ENCODE assay signal across 36 cellular contexts in genomic region chrX:134472041-134472440, GRCh38.
"Had no signal": no experiment of that assay in that cellular context is flagged by ENCODE, and none has a peak within 500 bp of the region (broad histone marks: within the 10 kb centered on the region; RNA-seq: fewer than 3 reads in every experiment).

No MANE protein-coding gene starts in this region.

- H3K9me3 ChIP-seq: adrenal gland, ascending aorta, body of pancreas, breast epithelium had no signal

- H3K27ac ChIP-seq: adrenal gland, ascending aorta, body of pancreas, brain microvascular endothelial cell, breast epithelium, cardiac muscle cell had no signal

- H3K27me3 ChIP-seq: adrenal gland, ascending aorta, body of pancreas, brain microvascular endothelial cell, cardiac muscle cell had no signal

- H3K4me3 ChIP-seq: adrenal gland, ascending aorta, body of pancreas, breast epithelium, cardiac muscle cell had no signal

- ATAC-seq: activated naive CD4-positive, alpha-beta T cell treated with anti-CD3 and anti-CD28 coated beads, Interleukin-2, amount 50 U/mL, for 72 hours; activated naive CD8-positive, alpha-beta T cell treated with anti-CD3 and anti-CD28 coated beads, Interleukin-2, amount 50 U/mL, for 24 hours; activated T-cell treated with anti-CD3 and anti-CD28 coated beads, Interleukin-2, amount 50 U/mL, for 4 hours; activated T-cell treated with anti-CD3 and anti-CD28 coated beads, Interleukin-2, amount 50 U/mL, for 72 hours; activated T-helper 17 cell treated with anti-CD3 and anti-CD28 coated beads, Interleukin-2, amount 50 U/mL, for 72 hours; body of pancreas had no signal

- DNase-seq: activated effector memory CD4-positive, alpha-beta T cell treated with anti-CD3 and anti-CD28 coated beads, Interleukin-2, amount 50 U/mL, for 16 hours; activated effector memory CD4-positive, alpha-beta T cell treated with Interleukin-2 at 50 U/mL for 16 hours; activated gamma-delta T cell; activated gamma-delta T cell treated with Interleukin-2 at 50 U/mL for 16 hours; activated naive CD4-positive, alpha-beta T cell; activated naive CD4-positive, alpha-beta T cell treated with anti-CD3 and anti-CD28 coated beads for 36 hours; activated naive CD4-positive, alpha-beta T cell treated with anti-CD3 and anti-CD28 coated beads, Interleukin-2, amount 50 U/mL, for 16 hours; activated naive CD4-positive, alpha-beta T cell treated with Interleukin-2 at 50 U/mL for 16 hours; activated naive CD8-positive, alpha-beta T cell treated with anti-CD3 and anti-CD28 coated beads for 36 hours; activated naive CD8-positive, alpha-beta T cell treated with anti-CD3 and anti-CD28 coated beads, Interleukin-2, amount 10 ng/mL, durations not matched to agents 7 days and 5 days; activated naive CD8-positive, alpha-beta T cell treated with anti-CD3 and anti-CD28 coated beads, Interleukin-2, amount 50 U/mL, for 24 hours; activated T-cell treated with anti-CD3 and anti-CD28 coated beads, Interleukin-2, amount 50 U/mL, for 1 hour; activated T-cell treated with anti-CD3 and anti-CD28 coated beads, Interleukin-2, amount 50 U/mL, for 24 hours; activated T-cell treated with anti-CD3 and anti-CD28 coated beads, Interleukin-2, amount 50 U/mL, for 4 hours; activated T-cell treated with anti-CD3 and anti-CD28 coated beads, Interleukin-2, amount 50 U/mL, for 48 hours; activated T-cell treated with anti-CD3 and anti-CD28 coated beads, Interleukin-2, amount 50 U/mL, for 72 hours; adrenal gland; amniotic stem cell; amygdala; anterior cingulate cortex; aorta; body of pancreas; brain microvascular endothelial cell; caudate nucleus; central memory CD4-positive, alpha-beta T cell; cerebellar nuclear complex had no signal

- H3K36me3 ChIP-seq: ascending aorta, brain microvascular endothelial cell, breast epithelium had no signal

- H3K27ac Mint-ChIP-seq: activated naive CD4-positive, alpha-beta T cell treated with anti-CD3 and anti-CD28 coated beads for 36 hours; activated naive CD4-positive, alpha-beta T cell treated with anti-CD3 and anti-CD28 coated beads, Interleukin-2, amount 50 U/mL, for 72 hours; activated naive CD8-positive, alpha-beta T cell; activated naive CD8-positive, alpha-beta T cell treated with anti-CD3 and anti-CD28 coated beads for 36 hours; activated naive CD8-positive, alpha-beta T cell treated with anti-CD3 and anti-CD28 coated beads, Interleukin-2, amount 10 ng/mL, durations not matched to agents 7 days and 5 days; activated naive CD8-positive, alpha-beta T cell treated with anti-CD3 and anti-CD28 coated beads, Interleukin-2, amount 50 U/mL, for 24 hours; activated T-cell treated with anti-CD3 and anti-CD28 coated beads, Interleukin-2, amount 50 U/mL, for 24 hours; activated T-cell treated with anti-CD3 and anti-CD28 coated beads, Interleukin-2, amount 50 U/mL, for 72 hours; activated T-helper 1 cell treated with anti-CD3 and anti-CD28 coated beads, Interleukin-12 subunit alpha, Interleukin-12 subunit beta, Interleukin-2, Interleukin-4 antibody, amounts not matched to agents 30 ng/mL and 10 ng/mL and 1 ng/mL, durations not matched to agents 14 hours and 24 hours and 36 hours; activated T-helper 17 cell treated with anti-CD3 and anti-CD28 coated beads, Interleukin-2, amount 50 U/mL, for 72 hours; activated T-helper 2 cell treated with anti-CD3 and anti-CD28 coated beads, Interferon-gamma antibody, Interleukin-2, Interleukin-4, amounts not matched to agents 10 μg/mL and 5 μg/mL and 100 μg/mL, durations not matched to agents 14 hours and 24 hours and 36 hours; brain had no signal

- H3K4me1 ChIP-seq: ascending aorta, body of pancreas, breast epithelium had no signal

- H3K4me3 Mint-ChIP-seq: activated naive CD4-positive, alpha-beta T cell treated with anti-CD3 and anti-CD28 coated beads for 36 hours; activated naive CD8-positive, alpha-beta T cell; activated naive CD8-positive, alpha-beta T cell treated with anti-CD3 and anti-CD28 coated beads for 36 hours; activated naive CD8-positive, alpha-beta T cell treated with anti-CD3 and anti-CD28 coated beads, Interleukin-2, amount 10 ng/mL, durations not matched to agents 7 days and 5 days; activated naive CD8-positive, alpha-beta T cell treated with anti-CD3 and anti-CD28 coated beads, Interleukin-2, amount 50 U/mL, for 24 hours; activated T-cell treated with anti-CD3 and anti-CD28 coated beads, Interleukin-2, amount 50 U/mL, for 24 hours; activated T-cell treated with anti-CD3 and anti-CD28 coated beads, Interleukin-2, amount 50 U/mL, for 4 hours; activated T-cell treated with anti-CD3 and anti-CD28 coated beads, Interleukin-2, amount 50 U/mL, for 72 hours; activated T-helper 1 cell treated with anti-CD3 and anti-CD28 coated beads, Interleukin-12 subunit alpha, Interleukin-12 subunit beta, Interleukin-2, Interleukin-4 antibody, amounts not matched to agents 30 ng/mL and 10 ng/mL and 1 ng/mL, durations not matched to agents 14 hours and 24 hours and 36 hours; activated T-helper 17 cell treated with anti-CD3 and anti-CD28 coated beads, Interleukin-2, amount 50 U/mL, for 72 hours; brain; central memory CD8-positive, alpha-beta T cell had no signal

- H3K4me1 Mint-ChIP-seq: activated T-helper 17 cell treated with anti-CD3 and anti-CD28 coated beads, Interleukin-2, amount 50 U/mL, for 72 hours; brain; central memory CD8-positive, alpha-beta T cell had no signal

- H3K9me3 Mint-ChIP-seq: activated naive CD4-positive, alpha-beta T cell treated with anti-CD3 and anti-CD28 coated beads for 36 hours; activated naive CD4-positive, alpha-beta T cell treated with anti-CD3 and anti-CD28 coated beads, Interleukin-2, amount 50 U/mL, for 72 hours; activated naive CD8-positive, alpha-beta T cell treated with anti-CD3 and anti-CD28 coated beads for 36 hours; activated naive CD8-positive, alpha-beta T cell treated with anti-CD3 and anti-CD28 coated beads, Interleukin-2, amount 10 ng/mL, durations not matched to agents 7 days and 5 days; activated naive CD8-positive, alpha-beta T cell treated with anti-CD3 and anti-CD28 coated beads, Interleukin-2, amount 50 U/mL, for 24 hours; activated T-cell treated with anti-CD3 and anti-CD28 coated beads, Interleukin-2, amount 50 U/mL, for 24 hours; activated T-cell treated with anti-CD3 and anti-CD28 coated beads, Interleukin-2, amount 50 U/mL, for 4 hours; activated T-cell treated with anti-CD3 and anti-CD28 coated beads, Interleukin-2, amount 50 U/mL, for 72 hours; activated T-helper 1 cell treated with anti-CD3 and anti-CD28 coated beads, Interleukin-12 subunit alpha, Interleukin-12 subunit beta, Interleukin-2, Interleukin-4 antibody, amounts not matched to agents 30 ng/mL and 10 ng/mL and 1 ng/mL, durations not matched to agents 14 hours and 24 hours and 36 hours; activated T-helper 17 cell treated with anti-CD3 and anti-CD28 coated beads, Interleukin-2, amount 50 U/mL, for 72 hours; activated T-helper 2 cell treated with anti-CD3 and anti-CD28 coated beads, Interferon-gamma antibody, Interleukin-2, Interleukin-4, amounts not matched to agents 10 μg/mL and 5 μg/mL and 100 μg/mL, durations not matched to agents 14 hours and 24 hours and 36 hours; brain; central memory CD8-positive, alpha-beta T cell had no signal

- H3K27me3 Mint-ChIP-seq: activated naive CD8-positive, alpha-beta T cell; activated naive CD8-positive, alpha-beta T cell treated with anti-CD3 and anti-CD28 coated beads for 36 hours; activated naive CD8-positive, alpha-beta T cell treated with anti-CD3 and anti-CD28 coated beads, Interleukin-2, amount 10 ng/mL, durations not matched to agents 7 days and 5 days; activated naive CD8-positive, alpha-beta T cell treated with anti-CD3 and anti-CD28 coated beads, Interleukin-2, amount 50 U/mL, for 24 hours; activated T-cell treated with anti-CD3 and anti-CD28 coated beads, Interleukin-2, amount 50 U/mL, for 24 hours; activated T-helper 17 cell treated with anti-CD3 and anti-CD28 coated beads, Interleukin-2, amount 50 U/mL, for 72 hours; central memory CD8-positive, alpha-beta T cell had no signal
